In genomic region chr5:168291961-168292782, GRCh38 we compare ENCODE assay signal across 8 cellular contexts. TPM values are rescaled to one million over a fixed set of nuclear protein-coding genes. Genes with fewer than 3 reads are reported as not detected.
A peak's percentile ranks its signal among the peaks of the same experiment; 100 is the strongest.
DNase-seq lines count a peak whose midpoint lies in the region; ATAC-seq, FAIRE-seq and TF ChIP-seq lines count a peak whose summit lies in the region.

No MANE protein-coding gene starts in this region.

- no peak overlapping the region for H2AFZ ChIP-seq in PC-3 (ENCODE audit: low read length)

- peak; percentile 17 for ATAC-seq in GM18499 (IDR thresholded peaks at IDR 0.05; ENCODE audit: insufficient read depth, unreplicated experiment)
- ATAC-seq in PC-3, result peak; percentile 15
- ATAC-seq in pancreas, result peak; percentile 6 to 24 (median 18)

- WGBS in esophagus, 2 donors, result 3 to 4% methylated on average over 53 to 65 of the region's 65 CpGs
- WGBS in pancreas, 2 donors, result 1% methylated on average over 65 of the region's 65 CpGs

- H3K4me1 ChIP-seq in PC-3 (ENCODE audit: insufficient read depth, low read length) (peaks cover 65% of the 10 kb centered on the region), esophagus (ENCODE audit: control insufficient read depth in 2 of 2, insufficient read depth in 2 of 2, low read length in 1 of 2) (peaks cover 3 to 6% of the 10 kb centered on the region in 2 donors), pancreas (peaks cover 10 to 39% (median 16%) of the 10 kb centered on the region in 3 donors)

- CTCF ChIA-PET in PC-3 (lab: Charles Lee), result interaction anchor here (0.6 kb wide), 1 partner anchor 121 kb away, joined by 3 read pairs; no protein-coding TSS in a partner anchor

- peak overlapping the region; percentile 98 for H3K4me2 ChIP-seq in PC-3 (ENCODE audit: low read length)

- peak overlapping the region; percentile 64 for H3K9ac ChIP-seq in PC-3 (ENCODE audit: low read length)

- no TSS peak for BruUV-seq in PC-3 (replicated peaks; lab: Mats Ljungman, UMichigan)

- H3K4me3 Mint-ChIP-seq in HFFc6, result peak overlapping the region; percentile 76

- no peak; the same call in 1 of the 2 replicates for TF ChIP-seq CTCF in HFFc6 (IDR thresholded peaks at IDR 0.05)
- no peak for TF ChIP-seq CTCF in PC-3 (conservative IDR thresholded peaks at IDR 0.05; ENCODE audit: low read depth, low read length)
- TF ChIP-seq CTCF in pancreas (IDR thresholded peaks at IDR 0.05), result no peak

- H3K36me3 ChIP-seq in PC-3 (ENCODE audit: low read depth, low read length) (peaks cover 7% of the 10 kb centered on the region; the same call in 1 of the 2 replicates), esophagus (ENCODE audit: control insufficient read depth in 2 of 2, insufficient read depth in 2 of 2, low read length in 1 of 2) (no peaks in the 10 kb centered on the region), pancreas (no peaks in the 10 kb centered on the region)

- H3K27me3 ChIP-seq in PC-3 (ENCODE audit: low read length) (no peaks in the 10 kb centered on the region), esophagus (ENCODE audit: control insufficient read depth in 1 of 2, insufficient read depth in 2 of 2, low read length in 2 of 2) (no peaks in the 10 kb centered on the region), pancreas (no peaks in the 10 kb centered on the region)

- peaks cover 36% of the 10 kb centered on the region for H3K4me1 Mint-ChIP-seq in HFFc6 (ENCODE audit: low read depth)

- H3K27ac ChIP-seq in PC-3 (ENCODE audit: low read length) (no peak overlapping the region), esophagus (ENCODE audit: low read depth in 2 of 2, low read length in 1 of 2) (peak overlapping the region in 1 of 2 donors; percentile 18), pancreas (peak overlapping the region; percentile 50 to 71 (median 58))

- no peak for DNase-seq in HFFc6
- no peak for DNase-seq in PC-3
- peak in 5 of 6 donors; percentile 40 to 83 (median 60) for DNase-seq in pancreas
- no peak for DNase-seq in stimulated activated CD4-positive, alpha-beta T cell treated with anti-CD3 and anti-CD28 coated beads, Interleukin-4, amount 100 ng/mL, for 4 hours
- no peak for DNase-seq in effector CD4-positive, alpha-beta T cell
- no peak for DNase-seq in AML-193 (lab: John Stamatoyannopoulos, UW)

- no peak for FAIRE-seq in pancreas (lab: Jason Lieb, UNC)

- H4K20me1 ChIP-seq in PC-3 (ENCODE audit: low read length), result peaks cover 34% of the 10 kb centered on the region

- H3K9me3 Mint-ChIP-seq in HFFc6, result no peaks in the 10 kb centered on the region

- H3K4me3 ChIP-seq in PC-3 (ENCODE audit: low read length), result peak overlapping the region; percentile 85
- H3K4me3 ChIP-seq in esophagus (ENCODE audit: low read depth in 1 of 2, low read length in 2 of 2), result peak overlapping the region; percentile 65 to 84
- peak overlapping the region; percentile 69 to 93 (median 80) for H3K4me3 ChIP-seq in pancreas

- H3K9me3 ChIP-seq in PC-3 (ENCODE audit: low read length), result no peaks in the 10 kb centered on the region
- H3K9me3 ChIP-seq in esophagus (ENCODE audit: control insufficient read depth in 2 of 2, insufficient read depth in 1 of 2, low read depth in 1 of 2, low read length in 1 of 2), result no peaks in the 10 kb centered on the region
- no peaks in the 10 kb centered on the region for H3K9me3 ChIP-seq in pancreas

- H3F3A ChIP-seq in PC-3 (ENCODE audit: low read length, unreplicated experiment), result no peaks in the 10 kb centered on the region

- intact Hi-C loops in PC-3 (cut with micrococcal nuclease), result loop anchor here (5.0 kb wide), 2 partner anchors 55 to 120 kb away; no protein-coding TSS in a partner anchor
- intact Hi-C loops in pancreas (cut with DNase I), result loop anchor here in 1 of 3 donors (10.0 kb wide), 1 partner anchor 73 kb away; no protein-coding TSS in a partner anchor

- no peaks in the 10 kb centered on the region for H3K36me3 Mint-ChIP-seq in HFFc6 (ENCODE audit: low read depth)

- no peaks in the 10 kb centered on the region; the same call in 1 of the 2 replicates for H3K27me3 Mint-ChIP-seq in HFFc6 (ENCODE audit: insufficient read depth)

- no peaks in the 10 kb centered on the region for H3K9me2 ChIP-seq in PC-3 (replicated peaks; ENCODE audit: low read length)

- POLR2A ChIA-PET in PC-3 (lab: Charles Lee; ENCODE audit: unreplicated experiment), result interaction anchor here (0.6 to 1.4 kb wide), 3 partner anchors 10 to 35 kb away, joined by 4 to 8 read pairs (median 4); no protein-coding TSS in a partner anchor

- no peak overlapping the region for H3K27ac Mint-ChIP-seq in HFFc6

- peaks cover 60% of the 10 kb centered on the region for H3K79me2 ChIP-seq in PC-3 (ENCODE audit: low read length)

RNA-seq across cellular contexts. Expression of gene WWC1, which starts 0.7 kb away (rescaled TPM):
- total RNA-seq in HFFc6 (2021; fragmentation: NEBNext Ultra II Directional; extraction: Animal tissue kit (Norgen Biotek cat#: 25700)), result 1 to 10 TPM; 3.3 to 8.4 (median 7.2) TPM
- 31.8 and 44.2 TPM in 2 replicates for total RNA-seq in PC-3 (2014; rRNA removed)
- polyA plus RNA-seq in esophagus, result 10 to 100 TPM; 21.7 to 55.2 TPM
- 10 to 100 TPM; 36.4 to 54.2 (median 41.8) TPM for total RNA-seq in pancreas
- polyA plus RNA-seq in pancreas, result 10 to 100 TPM; 35.0 to 38.5 TPM

Comparison
In these comparisons a context has a peak if more than half of its experiments do, and no peak if none do; other contexts are left out.
1. DNase-seq: peak in pancreas (5 of 6); none in HFFc6 (single experiment), PC-3 (single experiment), stimulated activated CD4-positive, alpha-beta T cell treated with anti-CD3 and anti-CD28 coated beads, Interleukin-4, amount 100 ng/mL, for 4 hours (0 of 2), effector CD4-positive, alpha-beta T cell (single experiment) and AML-193 (0 of 2).
2. Peak in every context shown above with its lines, with median percentiles within 50 percentile points of each other: ATAC-seq and H3K4me3 ChIP-seq.